In the genomic region with DNA sequence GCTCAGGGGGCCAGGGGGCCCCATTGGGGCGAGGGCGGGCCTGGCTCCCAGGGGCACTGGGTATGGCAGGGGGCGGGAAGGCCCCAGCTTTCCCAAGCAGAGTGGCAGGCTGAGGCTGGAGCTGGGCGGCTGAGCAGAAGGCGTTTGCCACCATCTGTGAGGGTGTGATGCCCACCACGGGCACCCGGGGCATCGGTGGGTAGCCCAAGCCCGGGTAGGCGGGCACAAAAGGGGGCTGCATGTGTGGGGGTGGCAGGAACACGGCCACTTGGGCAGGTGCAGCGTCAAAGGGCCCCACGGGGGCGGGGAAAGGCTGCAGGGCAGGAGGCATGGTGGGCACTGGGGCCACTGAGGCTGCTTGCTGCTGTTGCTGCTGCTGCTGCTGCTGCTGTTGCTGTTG, we compare ENCODE assay signal across 30 cellular contexts.
"Had no signal": no experiment of that assay in that cellular context is flagged by ENCODE, and none has a peak within 500 bp of the region (broad histone marks: within the 10 kb centered on the region; RNA-seq: fewer than 3 reads in every experiment).

No MANE protein-coding gene starts in this region.

- H3K4me3 Mint-ChIP-seq: immature natural killer cell; nephron; neural crest cell; stimulated activated naive B cell treated with anti-CD40 and anti-IgM and Interleukin-4, amounts not matched to agents 10 μg/mL and 1 μg/mL and 100 μg/mL, for 72 hours had no signal

- ATAC-seq: left cardiac atrium; left lobe of liver; lower lobe of right lung; right lobe of liver; stimulated activated naive B cell treated with anti-CD40 and anti-IgM and Interleukin-4, amounts not matched to agents 10 μg/mL and 1 μg/mL and 100 μg/mL, for 72 hours; stimulated activated naive CD8-positive, alpha-beta T cell treated with anti-CD3 and anti-CD28 coated beads, Interleukin-15, Interleukin-2, amounts not matched to agents 100 U/mL and 50 U/mL, for 24 hours had no signal

- DNase-seq: hypothalamus; immature natural killer cell; kidney glomerular epithelial cell; left cardiac atrium; lower lobe of right lung; mammary epithelial cell; mesenchymal stem cell; occipital lobe; ovary; right lobe of liver; stimulated activated CD4-positive, alpha-beta T cell treated with anti-CD3 and anti-CD28 coated beads, Interleukin-12 subunit alpha, Interleukin-12 subunit beta, amount 100 ng/mL, for 4 hours; stimulated activated CD4-positive, alpha-beta T cell treated with anti-CD3 and anti-CD28 coated beads, Interleukin-15, amount 100 ng/mL, for 24 hours; stimulated activated CD4-positive, alpha-beta T cell treated with anti-CD3 and anti-CD28 coated beads, Interleukin-2, amount 100 ng/mL, for 24 hours; stimulated activated CD4-positive, alpha-beta T cell treated with anti-CD3 and anti-CD28 coated beads, Interleukin-4, amount 100 ng/mL, for 1 hour; stimulated activated naive B cell treated with anti-CD40 and anti-IgM and Interleukin-4, amounts not matched to agents 10 μg/mL and 1 μg/mL and 100 μg/mL, for 72 hours; stimulated activated naive CD8-positive, alpha-beta T cell treated with anti-CD3 and anti-CD28 coated beads, Interleukin-15, Interleukin-2, amounts not matched to agents 100 U/mL and 50 U/mL, for 24 hours; stomach; testis; thyroid gland; transverse colon had no signal

- H3K27ac Mint-ChIP-seq: nephron; progenitor cell of endocrine pancreas; stimulated activated naive B cell treated with anti-CD40 and anti-IgM and Interleukin-4, amounts not matched to agents 10 μg/mL and 1 μg/mL and 100 μg/mL, for 72 hours had no signal

- H3K27ac ChIP-seq: lower lobe of right lung, neutrophil, ovary, right lobe of liver, testis, thyroid gland, transverse colon, upper lobe of left lung had no signal

- H3K9me3 Mint-ChIP-seq: stimulated activated naive B cell treated with anti-CD40 and anti-IgM and Interleukin-4, amounts not matched to agents 10 μg/mL and 1 μg/mL and 100 μg/mL, for 72 hours had no signal

- H3K36me3 ChIP-seq: ovary had no signal

- H3K27me3 Mint-ChIP-seq: stimulated activated naive B cell treated with anti-CD40 and anti-IgM and Interleukin-4, amounts not matched to agents 10 μg/mL and 1 μg/mL and 100 μg/mL, for 72 hours had no signal

- H3K27me3 ChIP-seq: ovary, right atrium auricular region, right lobe of liver, stomach, testis, thyroid gland, transverse colon, upper lobe of left lung, vagina had no signal

- H3K4me1 Mint-ChIP-seq: neural crest cell had no signal

- H3K4me3 ChIP-seq: lower lobe of right lung, ovary, right atrium auricular region, right lobe of liver, smooth muscle cell, stomach, testis, thyroid gland, transverse colon, upper lobe of left lung, vagina had no signal

- FAIRE-seq: islet of Langerhans had no signal

- H3K9me3 ChIP-seq: lower lobe of right lung, neutrophil, ovary, right atrium auricular region, right lobe of liver, stomach, testis, thyroid gland, transverse colon, upper lobe of left lung, vagina had no signal

- H3K4me2 ChIP-seq: smooth muscle cell had no signal
